19 cellular contexts compared by ENCODE assay signal in the genomic region with DNA sequence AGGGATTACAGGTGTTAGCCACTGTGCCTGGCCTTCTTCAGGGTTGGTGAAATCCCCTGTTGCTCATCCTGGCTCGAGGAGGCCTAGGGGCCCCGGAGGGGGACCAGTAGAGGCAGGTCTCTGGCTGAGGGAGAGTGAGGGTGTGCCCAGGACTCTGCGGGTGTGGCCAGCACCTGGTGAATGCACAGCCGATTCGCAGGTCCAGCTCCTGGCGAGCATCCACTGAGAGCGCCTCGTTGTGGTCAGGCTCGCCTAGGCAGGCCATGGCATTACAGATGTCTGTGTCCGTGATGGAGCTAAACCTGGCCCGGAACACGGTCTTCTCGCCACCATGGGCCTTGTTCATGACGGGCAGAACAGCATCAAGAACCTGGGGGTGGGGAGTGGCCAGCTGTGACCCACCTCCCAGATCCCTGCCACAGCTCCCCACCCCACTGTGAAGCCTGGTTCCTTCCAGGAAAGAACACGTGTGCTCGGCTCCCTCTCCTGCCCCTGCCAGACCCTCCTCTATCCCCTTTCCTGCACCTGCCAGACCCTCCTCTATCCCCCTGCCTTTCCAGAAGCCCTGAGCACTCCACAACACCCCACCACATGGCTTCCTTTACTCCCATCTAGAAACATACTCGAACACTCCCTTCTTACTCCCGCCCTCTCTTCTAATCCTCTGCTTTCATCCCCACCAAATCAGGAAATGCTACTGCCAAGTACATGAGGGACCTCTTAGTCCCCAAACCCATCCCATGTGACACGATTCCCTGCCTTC. TPM values are rescaled to one million over a fixed set of nuclear protein-coding genes. Genes with fewer than 3 reads are reported as not detected.
DNase-seq lines count a peak whose midpoint lies in the region; ATAC-seq, FAIRE-seq and TF ChIP-seq lines count a peak whose summit lies in the region.
"Had no signal": no experiment of that assay in that cellular context is flagged by ENCODE, and none has a peak within 500 bp of the region (broad histone marks: within the 10 kb centered on the region; RNA-seq: fewer than 3 reads in every experiment).

No MANE protein-coding gene starts in this region.

- POLR2A ChIA-PET in A673 (lab: Charles Lee; ENCODE audit: low non-redundant PET) = no interaction called here
- POLR2A ChIA-PET in GM12878 (lab: Charles Lee) = no interaction called here

- RAD21 ChIA-PET in GM12878 (lab: Charles Lee; ENCODE audit: unreplicated experiment) = interaction anchor here (1.0 kb wide), 1 partner anchor 91 kb away, joined by 6 read pairs; no protein-coding TSS in a partner anchor

- peak overlapping the region; percentile 90 for H3K23ac ChIP-seq in neuronal stem cell (ENCODE audit: low read depth, low read length, poor library complexity)

- CTCF ChIA-PET in A673 (lab: Charles Lee) = interaction anchor here (0.6 kb wide), 1 partner anchor 90 kb away, joined by 3 read pairs; no protein-coding TSS in a partner anchor
- CTCF ChIA-PET in GM12878 (lab: Yijun Ruan, JAX) = interaction anchor here (0.5 to 3.2 kb wide), 6 partner anchors 12 to 433 kb away, joined by 3 to 47 read pairs (median 4); a partner anchor contains a TSS

- BruUV-seq in A673 (replicated peaks; lab: Mats Ljungman, UMichigan) (no TSS peak), GM12878 (replicated peaks; lab: Mats Ljungman, UMichigan) (no TSS peak)

- no peak overlapping the region for H3K18ac ChIP-seq in neuronal stem cell (ENCODE audit: low read length)

- peaks cover 2% of the 10 kb centered on the region for H3K79me1 ChIP-seq in neuronal stem cell (ENCODE audit: low read depth, low read length)

- H2BK12ac ChIP-seq in neuronal stem cell (ENCODE audit: low read length) = no peak overlapping the region

- SMC1A ChIA-PET in GM12878 (lab: Charles Lee; ENCODE audit: uncharacterized antibody, unreplicated experiment) = interaction anchor here (0.7 kb wide), 1 partner anchor 967 kb away, joined by 3 read pairs; no protein-coding TSS in a partner anchor

- no peak overlapping the region for H3K4ac ChIP-seq in neuronal stem cell (ENCODE audit: low read length)

- 0 out of 2 replicates have a peak, but pooled peaks have one; percentile 16 for TF ChIP-seq POLR2A in GM12878 (IDR thresholded peaks at IDR 0.05; ENCODE audit: low read depth, low read length)

- H3K4me1 ChIP-seq in A673 (ENCODE audit: insufficient read depth, low read length, poor library complexity, severe bottlenecking) (no peaks in the 10 kb centered on the region), GM12878 (ENCODE audit: control insufficient read depth, insufficient read depth, low read length) (no peaks in the 10 kb centered on the region; the same call in 1 of the 2 replicates), neuronal stem cell (ENCODE audit: control insufficient read depth in 2 of 2, insufficient read depth in 1 of 2, low read depth in 1 of 2, low read length in 2 of 2) (no peaks in the 10 kb centered on the region)
- H3K4me1 ChIP-seq: BE2C, Caco-2 had no signal

- H2BK120ac ChIP-seq in neuronal stem cell (ENCODE audit: low read depth, low read length) = no peak overlapping the region

- H3K79me2 ChIP-seq in GM12878 (ENCODE audit: control insufficient read depth, insufficient read depth, low read length) = no peaks in the 10 kb centered on the region

- H2AFZ ChIP-seq in GM12878 (ENCODE audit: control insufficient read depth, low read depth, low read length) (no peak overlapping the region), neuronal stem cell (ENCODE audit: low read length) (no peak overlapping the region)

- H3K4me3 ChIP-seq in A673 (ENCODE audit: low read depth, low read length, poor library complexity, severe bottlenecking) (no peak overlapping the region), GM12878 (no peak overlapping the region), neuronal stem cell (ENCODE audit: low read length in 2 of 2) (no peak overlapping the region)

- no peak for TF ChIP-seq EP300 in GM12878 (IDR thresholded peaks at IDR 0.05; ENCODE audit: borderline replicate concordance in 1 of 2, control insufficient read depth in 1 of 2, low read depth in 2 of 2, low read length in 2 of 2)

- 91% methylated on average over 18 of the region's 19 CpGs for WGBS in GM12878 (ENCODE audit: insufficient coverage, insufficient replicate concordance, low lambda C conversion rate, missing lambda C conversion rate)
- 100% methylated on average over 2 of the region's 19 CpGs; no CpG with 5 or more reads in 1 of the 2 donors for WGBS in neuronal stem cell (ENCODE audit: extremely low coverage in 2 of 2, insufficient read length in 2 of 2, insufficient replicate concordance in 1 of 2), 2 donors

- H3K9me3 ChIP-seq in A673 (ENCODE audit: low read depth, low read length, poor library complexity, severe bottlenecking) (no peaks in the 10 kb centered on the region), GM12878 (replicated peaks; ENCODE audit: control insufficient read depth, insufficient read depth, low read length) (no peaks in the 10 kb centered on the region), neuronal stem cell (replicated peaks in 1 of 2; ENCODE audit: control insufficient read depth in 2 of 2, insufficient read depth in 1 of 2, low read depth in 1 of 2, low read length in 2 of 2) (peaks cover 0 to 2% of the 10 kb centered on the region in 2 donors)
- H3K9me3 ChIP-seq: BE2C, Caco-2 had no signal

- no peak overlapping the region for H2BK5ac ChIP-seq in neuronal stem cell (ENCODE audit: low read length)

- DNase-seq in A673 (ENCODE audit: low spot score) (no peak), GM12878 (ENCODE audit: low read depth, low spot score) (no peak), epithelial cell of prostate (ENCODE audit: low read depth, low spot score) (peak; percentile 27), neuronal stem cell (ENCODE audit: low spot score) (no peak), NCI-H1417 (lab: John Stamatoyannopoulos, UW) (no peak), NAMALWA (ENCODE audit: low spot score) (no peak), SK-N-DZ (ENCODE audit: low spot score) (no peak)
- DNase-seq in stimulated activated CD8-positive, alpha-beta memory T cell treated with anti-CD3 and anti-CD28 coated beads, Interleukin-4, amount 100 ng/mL, for 48 hours = no peak
- DNase-seq: ACHN; BE2C; Caco-2; CD4-positive, alpha-beta T cell; DMS153; DMS79; GDM1; GOT3; H9 had no signal

- no peak overlapping the region for H3K14ac ChIP-seq in neuronal stem cell (ENCODE audit: low read length)

- no peak overlapping the region for H3K4me2 ChIP-seq in GM12878 (ENCODE audit: control insufficient read depth, insufficient read depth)
- H3K4me2 ChIP-seq in neuronal stem cell (ENCODE audit: insufficient read depth, low read length, poor library complexity, severe bottlenecking) = no peak overlapping the region

- TF ChIP-seq RAD21 in GM12878 (IDR thresholded peaks at IDR 0.05; ENCODE audit: insufficient read depth, low read depth, low read length) = no peak

- in situ Hi-C loops in GM12878 (cut with MboI) = no loop called here

- no peak for ATAC-seq in GM12878

- intact Hi-C loops in A673 (cut with micrococcal nuclease; ENCODE audit: unreplicated experiment) (no loop called here), GM12878 (cut with micrococcal nuclease; ENCODE audit: unreplicated experiment) (loop anchor here (5.0 kb wide), 1 partner anchor 987 kb away; no protein-coding TSS in a partner anchor)

- TF ChIP-seq CTCF in A673 (conservative IDR thresholded peaks at IDR 0.05; ENCODE audit: low read depth, low read length) = no peak
- TF ChIP-seq CTCF in GM12878 (IDR thresholded peaks at IDR 0.05 in 2 of 3, conservative IDR thresholded peaks at IDR 0.05 in 1 of 3; ENCODE audit: control insufficient read depth in 2 of 3, extremely low read depth in 1 of 3, insufficient read depth in 1 of 3, low read depth in 3 of 3, low read length in 3 of 3) = no peak

- H4K91ac ChIP-seq in neuronal stem cell (ENCODE audit: low read depth, low read length, poor library complexity) = no peak overlapping the region

- H3K27ac ChIP-seq in A673 (ENCODE audit: low read depth, low read length, poor library complexity, severe bottlenecking) = peak overlapping the region; percentile 23
- H3K27ac ChIP-seq in GM12878 (ENCODE audit: control insufficient read depth, insufficient read depth) = no peak overlapping the region
- no peak overlapping the region for H3K27ac ChIP-seq in epithelial cell of prostate
- no peak overlapping the region for H3K27ac ChIP-seq in neuronal stem cell (replicated peaks; ENCODE audit: low read length)
- H3K27ac ChIP-seq: C4-2B had no signal

- H3K27me3 ChIP-seq in A673 (replicated peaks; ENCODE audit: insufficient read depth, low read depth, low read length, poor library complexity) (no peaks in the 10 kb centered on the region), GM12878 (replicated peaks in 1 of 2; ENCODE audit: control insufficient read depth in 2 of 2, insufficient read depth in 2 of 2, low read length in 1 of 2) (no peaks in the 10 kb centered on the region), neuronal stem cell (ENCODE audit: control insufficient read depth in 3 of 3, insufficient read depth in 3 of 3, low read depth in 1 of 3, low read length in 3 of 3) (no peaks in the 10 kb centered on the region)
- H3K27me3 ChIP-seq: BE2C had no signal

- no peak overlapping the region for H2AK5ac ChIP-seq in neuronal stem cell (ENCODE audit: low read depth, low read length)

- no peak for FAIRE-seq in GM12878 (lab: Jason Lieb, UNC)
- FAIRE-seq: D721Med had no signal

- H3K36me3 ChIP-seq in A673 (ENCODE audit: insufficient read depth, low read length, poor library complexity, severe bottlenecking) (peaks cover 69% of the 10 kb centered on the region), GM12878 (ENCODE audit: control insufficient read depth in 2 of 2, insufficient read depth in 2 of 2, low read length in 1 of 2) (peaks cover 25 to 28% of the 10 kb centered on the region in 2 experiments), neuronal stem cell (replicated peaks in 1 of 2; ENCODE audit: control insufficient read depth in 2 of 2, insufficient read depth in 2 of 2, low read length in 2 of 2) (peaks cover 67 to 95% of the 10 kb centered on the region in 2 donors)

- H4K20me1 ChIP-seq in GM12878 (ENCODE audit: control insufficient read depth, insufficient read depth) = no peaks in the 10 kb centered on the region

- H2BK15ac ChIP-seq in neuronal stem cell (ENCODE audit: low read length) = no peak overlapping the region

- H4K8ac ChIP-seq in neuronal stem cell (ENCODE audit: low read depth, low read length) = no peak overlapping the region

- H3K9ac ChIP-seq in GM12878 (ENCODE audit: control insufficient read depth, insufficient read depth, low read length) (no peak overlapping the region), neuronal stem cell (ENCODE audit: low read depth, low read length, poor library complexity) (no peak overlapping the region)

RNA-seq across cellular contexts. Expression of a gene that starts 12.4 kb away (rescaled TPM):
- total RNA-seq in A673 (2021) (60.2 and 60.4 TPM in 2 replicates), GM12878 (2014; rRNA removed) (43.5 and 47.3 TPM in 2 replicates), GM12878 (2014; rRNA removed; fragmentation: Illumina TruSeq; extraction: Trizol) (19.9 and 22.1 TPM in 2 replicates), GM12878 (2021) (41.9 and 47.1 TPM in 2 replicates)
- 173 TPM in 2 replicates for total RNA-seq in GM12878 (2013; cell fraction: nucleolus; rRNA removed)
- polyA plus RNA-seq in GM12878 (2011; ENCODE audit: low read depth) = 7.4 TPM
- polyA plus RNA-seq in GM12878 (2011; rRNA removed) (7.4 and 12.4 TPM in 2 replicates), GM12878 (2014; fragmentation: Illumina TruSeq; extraction: Trizol) (12.8 and 29.6 TPM in 2 replicates), GM12878 (2014; fragmentation: Nextera tagmentation; extraction: Ambion mirVana) (1 to 10 TPM in 1 of 2 experiments, under 1 TPM in 1; 0.60 to 1.6 TPM), GM12878 (2014; rRNA removed) (40.9 and 47.9 TPM in 2 replicates), GM12878 (2016; fragmentation: Nextera tagmentation; extraction: Ambion mirVana) (10 to 100 TPM; 37.8 to 45.2 TPM)
- 15.5 and 17.6 TPM in 2 replicates for polyA plus RNA-seq in GM12878 (2011; cell fraction: cytosol; rRNA removed)
- polyA plus RNA-seq in GM12878 (2011; cell fraction: nucleus; rRNA removed) = 137 and 161 TPM in 2 replicates
- 16.8 and 19.0 TPM in 2 replicates for polyA plus RNA-seq in GM12878 (2012)
- polyA minus RNA-seq in GM12878 (2011; rRNA and poly(A)+ RNA removed) = 17.1 and 23.3 TPM in 2 replicates
- 6.9 and 8.7 TPM in 2 replicates for polyA minus RNA-seq in GM12878 (2011; cell fraction: cytosol; rRNA and poly(A)+ RNA removed)
- polyA minus RNA-seq in GM12878 (2011; cell fraction: nucleus; rRNA and poly(A)+ RNA removed) = 31.7 and 48.4 TPM in 2 replicates
- polyA plus RNA-seq in neuronal stem cell (2013, experiment 1 of 2) = 25.4 TPM
- polyA plus RNA-seq in neuronal stem cell (2013, experiment 2 of 2) = 27.0 TPM
- polyA plus RNA-seq in SK-N-DZ (2014; cell fraction: cytosol; rRNA removed) = 52.2 and 80.7 TPM in 2 replicates
- 398 and 530 TPM in 2 replicates for polyA plus RNA-seq in SK-N-DZ (2014; cell fraction: nucleus; rRNA removed)

RNA-seq across cellular contexts. Expression of a gene that starts 17.6 kb away (rescaled TPM):
- 85.9 and 101 TPM in 2 replicates for total RNA-seq in A673 (2021)
- total RNA-seq in GM12878 (2013; cell fraction: nucleolus; rRNA removed) = 25.4 and 26.9 TPM in 2 replicates
- total RNA-seq in GM12878 (2014; rRNA removed) = 17.5 and 19.2 TPM in 2 replicates
- 7.5 and 8.5 TPM in 2 replicates for total RNA-seq in GM12878 (2014; rRNA removed; fragmentation: Illumina TruSeq; extraction: Trizol)
- 19.4 and 26.3 TPM in 2 replicates for total RNA-seq in GM12878 (2021)
- 2.6 TPM for polyA plus RNA-seq in GM12878 (2011; ENCODE audit: low read depth)
- 5.4 and 7.8 TPM in 2 replicates for polyA plus RNA-seq in GM12878 (2011; rRNA removed)
- 8.3 and 10.5 TPM in 2 replicates for polyA plus RNA-seq in GM12878 (2011; cell fraction: cytosol; rRNA removed)
- polyA plus RNA-seq in GM12878 (2011; cell fraction: nucleus; rRNA removed) = 26.6 and 27.9 TPM in 2 replicates
- polyA plus RNA-seq in GM12878 (2012) = 6.0 and 6.4 TPM in 2 replicates
- 2.9 and 5.6 TPM in 2 replicates for polyA plus RNA-seq in GM12878 (2014; fragmentation: Illumina TruSeq; extraction: Trizol)
- polyA plus RNA-seq in GM12878 (2014; fragmentation: Nextera tagmentation; extraction: Ambion mirVana) = 1 to 10 TPM in 1 of 2 experiments, under 1 TPM in 1; 0.55 to 2.0 TPM
- polyA plus RNA-seq in GM12878 (2014; rRNA removed) = 17.0 and 18.5 TPM in 2 replicates
- polyA plus RNA-seq in GM12878 (2016; fragmentation: Nextera tagmentation; extraction: Ambion mirVana) = 10 to 100 TPM; 10.9 to 11.6 TPM
- 3.5 and 10.0 TPM in 2 replicates for polyA minus RNA-seq in GM12878 (2011; rRNA and poly(A)+ RNA removed)
- 2.6 and 5.2 TPM in 2 replicates for polyA minus RNA-seq in GM12878 (2011; cell fraction: cytosol; rRNA and poly(A)+ RNA removed)
- 3.5 and 5.0 TPM in 2 replicates for polyA minus RNA-seq in GM12878 (2011; cell fraction: nucleus; rRNA and poly(A)+ RNA removed)
- polyA plus RNA-seq in neuronal stem cell (2013, experiment 1 of 2) = 17.8 TPM
- polyA plus RNA-seq in neuronal stem cell (2013, experiment 2 of 2) = 16.6 TPM
- 22.4 and 23.1 TPM in 2 replicates for polyA plus RNA-seq in SK-N-DZ (2014; cell fraction: cytosol; rRNA removed)
- polyA plus RNA-seq in SK-N-DZ (2014; cell fraction: nucleus; rRNA removed) = 25.1 and 27.3 TPM in 2 replicates
